1 cellular context compared by ENCODE assay signal in the genomic region with DNA sequence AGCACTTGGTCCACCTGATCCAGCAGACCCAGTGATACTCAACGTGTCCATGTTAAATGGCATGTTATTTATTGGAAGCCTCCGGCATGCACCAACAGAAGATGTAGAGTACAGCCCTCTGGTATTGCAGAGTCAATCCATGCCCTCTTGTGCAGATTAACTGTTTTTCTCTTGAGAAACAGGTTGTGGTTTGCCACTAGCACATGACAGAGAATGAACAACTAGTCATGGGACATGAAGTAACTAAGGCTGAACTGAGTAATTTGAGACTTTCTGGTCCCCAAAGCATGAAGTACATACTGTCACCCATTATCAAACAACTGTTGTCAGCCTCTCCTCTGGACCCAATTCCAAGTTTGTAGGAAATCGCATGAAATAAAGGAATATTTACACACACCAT.
TF ChIP-seq lines count a peak whose summit lies in the region.

No MANE protein-coding gene starts in this region.

TF ChIP-seq in GM12878, 131 proteins besides CTCF, POLR2A, EP300 and RAD21:
- TF ChIP-seq RUNX3 (IDR thresholded peaks at IDR 0.05; ENCODE audit: low read length), result peak; percentile 26; the same call in 1 of the 2 replicates
- no peak for TF ChIP-seq NFXL1 (IDR thresholded peaks at IDR 0.05; ENCODE audit: borderline replicate concordance)
